ENCODE assay signal across 1 cellular context in genomic region chr20:37529214-37529967, GRCh38.
TF ChIP-seq lines count a peak whose summit lies in the region.

No MANE protein-coding gene starts in this region.

TF ChIP-seq in HepG2, 621 proteins besides CTCF, POLR2A, EP300 and RAD21 (continued from another document and continues in another):
- TF ChIP-seq, protein P1, sequence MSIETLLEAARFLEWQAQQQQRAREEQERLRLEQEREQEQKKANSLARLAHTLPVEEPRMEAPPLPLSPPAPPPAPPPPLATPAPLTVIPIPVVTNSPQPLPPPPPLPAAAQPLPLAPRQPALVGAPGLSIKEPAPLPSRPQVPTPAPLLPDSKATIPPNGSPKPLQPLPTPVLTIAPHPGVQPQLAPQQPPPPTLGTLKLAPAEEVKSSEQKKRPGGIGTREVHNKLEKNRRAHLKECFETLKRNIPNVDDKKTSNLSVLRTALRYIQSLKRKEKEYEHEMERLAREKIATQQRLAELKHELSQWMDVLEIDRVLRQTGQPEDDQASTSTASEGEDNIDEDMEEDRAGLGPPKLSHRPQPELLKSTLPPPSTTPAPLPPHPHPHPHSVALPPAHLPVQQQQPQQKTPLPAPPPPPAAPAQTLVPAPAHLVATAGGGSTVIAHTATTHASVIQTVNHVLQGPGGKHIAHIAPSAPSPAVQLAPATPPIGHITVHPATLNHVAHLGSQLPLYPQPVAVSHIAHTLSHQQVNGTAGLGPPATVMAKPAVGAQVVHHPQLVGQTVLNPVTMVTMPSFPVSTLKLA (IDR thresholded peaks at IDR 0.05): no peak
- TF ChIP-seq NCOA5 (CRISPR knock-in tag; IDR thresholded peaks at IDR 0.05): no peak
- no peak for TF ChIP-seq HMG20A (CRISPR knock-in tag; IDR thresholded peaks at IDR 0.05; ENCODE audit: borderline replicate concordance)
- no peak for TF ChIP-seq ZNF614 (CRISPR knock-in tag; IDR thresholded peaks at IDR 0.05; ENCODE audit: borderline replicate concordance)
- TF ChIP-seq REXO4 (CRISPR knock-in tag; IDR thresholded peaks at IDR 0.05; ENCODE audit: borderline replicate concordance): no peak
- no peak for TF ChIP-seq ISX (CRISPR knock-in tag; conservative IDR thresholded peaks at IDR 0.05)
- TF ChIP-seq ZNF276 (CRISPR knock-in tag; IDR thresholded peaks at IDR 0.05; ENCODE audit: low read depth): 0 out of 2 replicates have a peak, but pooled peaks have one; percentile 50
- TF ChIP-seq HNRNPLL (IDR thresholded peaks at IDR 0.05; ENCODE audit: low read depth, low read length, poor library complexity, severe bottlenecking): no peak
- TF ChIP-seq, protein P2, sequence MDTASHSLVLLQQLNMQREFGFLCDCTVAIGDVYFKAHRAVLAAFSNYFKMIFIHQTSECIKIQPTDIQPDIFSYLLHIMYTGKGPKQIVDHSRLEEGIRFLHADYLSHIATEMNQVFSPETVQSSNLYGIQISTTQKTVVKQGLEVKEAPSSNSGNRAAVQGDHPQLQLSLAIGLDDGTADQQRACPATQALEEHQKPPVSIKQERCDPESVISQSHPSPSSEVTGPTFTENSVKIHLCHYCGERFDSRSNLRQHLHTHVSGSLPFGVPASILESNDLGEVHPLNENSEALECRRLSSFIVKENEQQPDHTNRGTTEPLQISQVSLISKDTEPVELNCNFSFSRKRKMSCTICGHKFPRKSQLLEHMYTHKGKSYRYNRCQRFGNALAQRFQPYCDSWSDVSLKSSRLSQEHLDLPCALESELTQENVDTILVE (CRISPR knock-in tag; IDR thresholded peaks at IDR 0.05): no peak
- TF ChIP-seq MLLT10 (CRISPR knock-in tag; IDR thresholded peaks at IDR 0.05): no peak
- peak; percentile 43 for TF ChIP-seq TEAD3 (CRISPR knock-in tag; optimal IDR thresholded peaks at IDR 0.05; ENCODE audit: borderline replicate concordance)
- TF ChIP-seq NR2F1 (CRISPR knock-in tag; IDR thresholded peaks at IDR 0.05): no peak
- TF ChIP-seq PRMT3 (CRISPR knock-in tag; IDR thresholded peaks at IDR 0.05; ENCODE audit: borderline replicate concordance, low read depth): no peak
- no peak for TF ChIP-seq TBX2 (CRISPR knock-in tag; IDR thresholded peaks at IDR 0.05; ENCODE audit: borderline replicate concordance)
- no peak for TF ChIP-seq MAFG (CRISPR knock-in tag; IDR thresholded peaks at IDR 0.05)
- TF ChIP-seq SAP130 (CRISPR knock-in tag; IDR thresholded peaks at IDR 0.05; ENCODE audit: low read depth): peak; percentile 25; the same call in 1 of the 2 replicates
- TF ChIP-seq MEIS1 (CRISPR knock-in tag; IDR thresholded peaks at IDR 0.05; ENCODE audit: borderline replicate concordance): no peak
- TF ChIP-seq, protein P3, sequence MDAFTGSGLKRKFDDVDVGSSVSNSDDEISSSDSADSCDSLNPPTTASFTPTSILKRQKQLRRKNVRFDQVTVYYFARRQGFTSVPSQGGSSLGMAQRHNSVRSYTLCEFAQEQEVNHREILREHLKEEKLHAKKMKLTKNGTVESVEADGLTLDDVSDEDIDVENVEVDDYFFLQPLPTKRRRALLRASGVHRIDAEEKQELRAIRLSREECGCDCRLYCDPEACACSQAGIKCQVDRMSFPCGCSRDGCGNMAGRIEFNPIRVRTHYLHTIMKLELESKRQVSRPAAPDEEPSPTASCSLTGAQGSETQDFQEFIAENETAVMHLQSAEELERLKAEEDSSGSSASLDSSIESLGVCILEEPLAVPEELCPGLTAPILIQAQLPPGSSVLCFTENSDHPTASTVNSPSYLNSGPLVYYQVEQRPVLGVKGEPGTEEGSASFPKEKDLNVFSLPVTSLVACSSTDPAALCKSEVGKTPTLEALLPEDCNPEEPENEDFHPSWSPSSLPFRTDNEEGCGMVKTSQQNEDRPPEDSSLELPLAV (CRISPR knock-in tag; conservative IDR thresholded peaks at IDR 0.05; ENCODE audit: low read depth): no peak
- TF ChIP-seq NCOA1 (CRISPR knock-in tag; IDR thresholded peaks at IDR 0.05): no peak
- 0 out of 2 replicates have a peak, but pooled peaks have one; percentile 41 for TF ChIP-seq HIVEP1 (CRISPR knock-in tag; IDR thresholded peaks at IDR 0.05)
- TF ChIP-seq ZNF34 (CRISPR knock-in tag; IDR thresholded peaks at IDR 0.05; ENCODE audit: borderline replicate concordance): 0 out of 2 replicates have a peak, but pooled peaks have one; percentile 67
- TF ChIP-seq ZNF576 (CRISPR knock-in tag; IDR thresholded peaks at IDR 0.05): 0 out of 2 replicates have a peak, but pooled peaks have one; percentile 4
- TF ChIP-seq, protein P4, sequence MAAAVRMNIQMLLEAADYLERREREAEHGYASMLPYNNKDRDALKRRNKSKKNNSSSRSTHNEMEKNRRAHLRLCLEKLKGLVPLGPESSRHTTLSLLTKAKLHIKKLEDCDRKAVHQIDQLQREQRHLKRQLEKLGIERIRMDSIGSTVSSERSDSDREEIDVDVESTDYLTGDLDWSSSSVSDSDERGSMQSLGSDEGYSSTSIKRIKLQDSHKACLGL (CRISPR knock-in tag; IDR thresholded peaks at IDR 0.05): no peak
- TF ChIP-seq ZNF547 (CRISPR knock-in tag; IDR thresholded peaks at IDR 0.05): no peak; the same call in 1 of the 2 replicates
- TF ChIP-seq ZNF337 (CRISPR knock-in tag; IDR thresholded peaks at IDR 0.05; ENCODE audit: borderline replicate concordance, low read depth): no peak
- TF ChIP-seq CREB1 (IDR thresholded peaks at IDR 0.05): no peak
- TF ChIP-seq CREB1 (CRISPR knock-in tag; IDR thresholded peaks at IDR 0.05): no peak
- TF ChIP-seq ZUFSP (CRISPR knock-in tag; IDR thresholded peaks at IDR 0.05; ENCODE audit: borderline replicate concordance): no peak
- TF ChIP-seq NBN (conservative IDR thresholded peaks at IDR 0.05): no peak
- 0 out of 2 replicates have a peak, but pooled peaks have one; percentile 11 for TF ChIP-seq ZBTB7B (CRISPR knock-in tag; IDR thresholded peaks at IDR 0.05)
- TF ChIP-seq GLI4 (CRISPR knock-in tag; IDR thresholded peaks at IDR 0.05; ENCODE audit: borderline replicate concordance): 0 out of 2 replicates have a peak, but pooled peaks have one; percentile 12
- TF ChIP-seq NR2C2 (CRISPR knock-in tag; IDR thresholded peaks at IDR 0.05; ENCODE audit: borderline replicate concordance): peak; percentile 27; the same call in 1 of the 2 replicates
- no peak for TF ChIP-seq PAX8 (CRISPR knock-in tag; IDR thresholded peaks at IDR 0.05; ENCODE audit: borderline replicate concordance)
- TF ChIP-seq KDM2A (CRISPR knock-in tag; IDR thresholded peaks at IDR 0.05; ENCODE audit: borderline replicate concordance, low read depth): no peak
- TF ChIP-seq ZSCAN30 (CRISPR knock-in tag; IDR thresholded peaks at IDR 0.05): no peak
- TF ChIP-seq DNMT3B (CRISPR knock-in tag; conservative IDR thresholded peaks at IDR 0.05): no peak
- TF ChIP-seq ZNF761 (CRISPR knock-in tag; conservative IDR thresholded peaks at IDR 0.05): no peak
- TF ChIP-seq SALL1 (CRISPR knock-in tag; IDR thresholded peaks at IDR 0.05): peak; percentile 21; the same call in 1 of the 2 replicates
- TF ChIP-seq KMT2B (CRISPR knock-in tag; IDR thresholded peaks at IDR 0.05): no peak
- TF ChIP-seq, protein P5, sequence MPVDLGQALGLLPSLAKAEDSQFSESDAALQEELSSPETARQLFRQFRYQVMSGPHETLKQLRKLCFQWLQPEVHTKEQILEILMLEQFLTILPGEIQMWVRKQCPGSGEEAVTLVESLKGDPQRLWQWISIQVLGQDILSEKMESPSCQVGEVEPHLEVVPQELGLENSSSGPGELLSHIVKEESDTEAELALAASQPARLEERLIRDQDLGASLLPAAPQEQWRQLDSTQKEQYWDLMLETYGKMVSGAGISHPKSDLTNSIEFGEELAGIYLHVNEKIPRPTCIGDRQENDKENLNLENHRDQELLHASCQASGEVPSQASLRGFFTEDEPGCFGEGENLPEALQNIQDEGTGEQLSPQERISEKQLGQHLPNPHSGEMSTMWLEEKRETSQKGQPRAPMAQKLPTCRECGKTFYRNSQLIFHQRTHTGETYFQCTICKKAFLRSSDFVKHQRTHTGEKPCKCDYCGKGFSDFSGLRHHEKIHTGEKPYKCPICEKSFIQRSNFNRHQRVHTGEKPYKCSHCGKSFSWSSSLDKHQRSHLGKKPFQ (CRISPR knock-in tag; IDR thresholded peaks at IDR 0.05; ENCODE audit: insufficient replicate concordance): peak; percentile 37
- TF ChIP-seq SRY (CRISPR knock-in tag; IDR thresholded peaks at IDR 0.05): no peak
- no peak for TF ChIP-seq MTF1 (CRISPR knock-in tag; IDR thresholded peaks at IDR 0.05)
- 0 out of 2 replicates have a peak, but pooled peaks have one; percentile 18 for TF ChIP-seq HDAC2 (CRISPR knock-in tag; IDR thresholded peaks at IDR 0.05)
- TF ChIP-seq, protein P6, sequence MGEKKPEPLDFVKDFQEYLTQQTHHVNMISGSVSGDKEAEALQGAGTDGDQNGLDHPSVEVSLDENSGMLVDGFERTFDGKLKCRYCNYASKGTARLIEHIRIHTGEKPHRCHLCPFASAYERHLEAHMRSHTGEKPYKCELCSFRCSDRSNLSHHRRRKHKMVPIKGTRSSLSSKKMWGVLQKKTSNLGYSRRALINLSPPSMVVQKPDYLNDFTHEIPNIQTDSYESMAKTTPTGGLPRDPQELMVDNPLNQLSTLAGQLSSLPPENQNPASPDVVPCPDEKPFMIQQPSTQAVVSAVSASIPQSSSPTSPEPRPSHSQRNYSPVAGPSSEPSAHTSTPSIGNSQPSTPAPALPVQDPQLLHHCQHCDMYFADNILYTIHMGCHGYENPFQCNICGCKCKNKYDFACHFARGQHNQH (CRISPR knock-in tag; IDR thresholded peaks at IDR 0.05): 0 out of 2 replicates have a peak, but pooled peaks have one; percentile 4
- TF ChIP-seq ZNF773 (CRISPR knock-in tag; IDR thresholded peaks at IDR 0.05; ENCODE audit: borderline replicate concordance): no peak
- TF ChIP-seq HMGA1 (CRISPR knock-in tag; conservative IDR thresholded peaks at IDR 0.05): no peak
- TF ChIP-seq TARDBP (CRISPR knock-in tag; IDR thresholded peaks at IDR 0.05): 0 out of 2 replicates have a peak, but pooled peaks have one; percentile 29
- no peak for TF ChIP-seq SMYD3 (CRISPR knock-in tag; IDR thresholded peaks at IDR 0.05)
- TF ChIP-seq ZIK1 (CRISPR knock-in tag; IDR thresholded peaks at IDR 0.05; ENCODE audit: borderline replicate concordance, low read depth): no peak
- TF ChIP-seq HNF4G (IDR thresholded peaks at IDR 0.05; ENCODE audit: borderline replicate concordance, low read depth, low read length): no peak
- TF ChIP-seq HNF4G (CRISPR knock-in tag; IDR thresholded peaks at IDR 0.05; ENCODE audit: borderline replicate concordance, low read depth): no peak
- TF ChIP-seq PRDM10 (CRISPR knock-in tag; IDR thresholded peaks at IDR 0.05; ENCODE audit: low read depth): no peak
- TF ChIP-seq SMC3 (IDR thresholded peaks at IDR 0.05; ENCODE audit: low read length): peak; percentile 20; the same call in 1 of the 2 replicates
- TF ChIP-seq ZNF619 (CRISPR knock-in tag; IDR thresholded peaks at IDR 0.05): no peak
- TF ChIP-seq ZNF878 (CRISPR knock-in tag; IDR thresholded peaks at IDR 0.05): no peak
- no peak for TF ChIP-seq ELF1 (CRISPR knock-in tag; IDR thresholded peaks at IDR 0.05)
- no peak for TF ChIP-seq PAF1 (CRISPR knock-in tag; IDR thresholded peaks at IDR 0.05)
